Comparison of ENCODE assay signal across 10 cellular contexts in genomic region chr9:128061305-128061704, GRCh38. TPM values are rescaled to one million over a fixed set of nuclear protein-coding genes. Genes with fewer than 3 reads are reported as not detected.
DNase-seq lines count a peak whose midpoint lies in the region; ATAC-seq, FAIRE-seq and TF ChIP-seq lines count a peak whose summit lies in the region.
"Had no signal": no experiment of that assay in that cellular context is flagged by ENCODE, and none has a peak within 500 bp of the region (broad histone marks: within the 10 kb centered on the region; RNA-seq: fewer than 3 reads in every experiment).

No MANE protein-coding gene starts in this region.

- peaks cover 35% of the 10 kb centered on the region for H3K36me3 Mint-ChIP-seq in activated naive CD4-positive, alpha-beta T cell treated with anti-CD3 and anti-CD28 coated beads, Interleukin-2, amount 10 ng/mL, durations not matched to agents 7 days and 5 days
- H3K36me3 Mint-ChIP-seq in activated T-cell treated with anti-CD3 and anti-CD28 coated beads, Interleukin-2, amount 50 U/mL, for 72 hours (ENCODE audit: insufficient read depth in 2 of 2), result peaks cover 1 to 4% of the 10 kb centered on the region in 2 donors

- H3K9ac ChIP-seq in mucosa of rectum (ENCODE audit: low read depth in 1 of 2, low read length in 2 of 2), result peak overlapping the region; percentile 9 to 39

- no peaks in the 10 kb centered on the region for H3K9me3 ChIP-seq in mucosa of rectum (ENCODE audit: control insufficient read depth in 2 of 2, low read length in 2 of 2)
- no peaks in the 10 kb centered on the region for H3K9me3 ChIP-seq in upper lobe of right lung

- intact Hi-C loops in upper lobe of right lung (cut with DNase I), result no loop called here

- H3K27ac ChIP-seq in mucosa of rectum (ENCODE audit: low read depth in 2 of 2, low read length in 2 of 2), result peak overlapping the region; percentile 72 to 79
- peak overlapping the region; percentile 9 for H3K27ac ChIP-seq in upper lobe of right lung

- H3K9me3 Mint-ChIP-seq in activated naive CD4-positive, alpha-beta T cell treated with anti-CD3 and anti-CD28 coated beads, Interleukin-2, amount 10 ng/mL, durations not matched to agents 7 days and 5 days, result no peaks in the 10 kb centered on the region
- H3K9me3 Mint-ChIP-seq in activated T-cell treated with anti-CD3 and anti-CD28 coated beads, Interleukin-2, amount 50 U/mL, for 72 hours, result no peaks in the 10 kb centered on the region

- no peak for TF ChIP-seq POLR2A in GM12891 (IDR thresholded peaks at IDR 0.05; ENCODE audit: low read depth, low read length)

- peaks cover 9% of the 10 kb centered on the region for H3K27me3 Mint-ChIP-seq in activated naive CD4-positive, alpha-beta T cell treated with anti-CD3 and anti-CD28 coated beads, Interleukin-2, amount 10 ng/mL, durations not matched to agents 7 days and 5 days
- no peaks in the 10 kb centered on the region for H3K27me3 Mint-ChIP-seq in activated T-cell treated with anti-CD3 and anti-CD28 coated beads, Interleukin-2, amount 50 U/mL, for 72 hours (ENCODE audit: low read depth)

- DNase-seq in activated naive CD4-positive, alpha-beta T cell treated with anti-CD3 and anti-CD28 coated beads, Interleukin-2, amount 10 ng/mL, durations not matched to agents 7 days and 5 days, result peak; percentile 28
- no peak for DNase-seq in activated naive CD4-positive, alpha-beta T cell treated with Interleukin-2 at 50 U/mL for 16 hours
- no peak for DNase-seq in activated T-cell treated with anti-CD3 and anti-CD28 coated beads, Interleukin-2, amount 50 U/mL, for 72 hours
- DNase-seq in upper lobe of right lung (no peak), NCI-H524 (lab: John Stamatoyannopoulos, UW) (no peak), NCI-H1048 (lab: John Stamatoyannopoulos, UW) (no peak), GM12891 (ENCODE audit: insufficient read length, low spot score) (no peak)
- DNase-seq: effector CD8-positive, alpha-beta T cell had no signal

- peaks cover 54% of the 10 kb centered on the region for H3K4me1 Mint-ChIP-seq in activated naive CD4-positive, alpha-beta T cell treated with anti-CD3 and anti-CD28 coated beads, Interleukin-2, amount 10 ng/mL, durations not matched to agents 7 days and 5 days
- H3K4me1 Mint-ChIP-seq in activated T-cell treated with anti-CD3 and anti-CD28 coated beads, Interleukin-2, amount 50 U/mL, for 72 hours (ENCODE audit: low read depth), result peaks cover 25% of the 10 kb centered on the region

- H3K36me3 ChIP-seq in mucosa of rectum (ENCODE audit: control insufficient read depth in 2 of 2, insufficient read depth in 2 of 2, low read length in 2 of 2), result peaks cover 8 to 11% of the 10 kb centered on the region in 2 donors
- H3K36me3 ChIP-seq in upper lobe of right lung, result no peaks in the 10 kb centered on the region

- ATAC-seq in activated T-cell treated with anti-CD3 and anti-CD28 coated beads, Interleukin-2, amount 50 U/mL, for 72 hours (replicated peaks in 1 of 2), result peak; percentile 33 to 54
- ATAC-seq in upper lobe of right lung, result no peak

- peak overlapping the region; percentile 13 to 32 for H3K4me3 ChIP-seq in mucosa of rectum (ENCODE audit: low read length in 2 of 2)
- no peak overlapping the region for H3K4me3 ChIP-seq in upper lobe of right lung

- H3K27me3 ChIP-seq in mucosa of rectum (ENCODE audit: control insufficient read depth in 2 of 2, insufficient read depth in 2 of 2, low read length in 2 of 2), result no peaks in the 10 kb centered on the region
- H3K27me3 ChIP-seq in upper lobe of right lung, result no peaks in the 10 kb centered on the region

- peak overlapping the region; percentile 44 for H3K4me3 Mint-ChIP-seq in activated naive CD4-positive, alpha-beta T cell treated with anti-CD3 and anti-CD28 coated beads, Interleukin-2, amount 10 ng/mL, durations not matched to agents 7 days and 5 days
- H3K4me3 Mint-ChIP-seq in activated T-cell treated with anti-CD3 and anti-CD28 coated beads, Interleukin-2, amount 50 U/mL, for 72 hours, result peak overlapping the region; percentile 70 to 73

- FAIRE-seq in GM12891 (lab: Jason Lieb, UNC), result no peak
- FAIRE-seq: G401.6 had no signal

- peaks cover 24 to 39% of the 10 kb centered on the region in 2 donors for H3K4me1 ChIP-seq in mucosa of rectum (ENCODE audit: control insufficient read depth in 2 of 2, insufficient read depth in 2 of 2, low read length in 2 of 2)
- peaks cover 59% of the 10 kb centered on the region for H3K4me1 ChIP-seq in upper lobe of right lung

- no peak for TF ChIP-seq CTCF in upper lobe of right lung (IDR thresholded peaks at IDR 0.05)

- H3K27ac Mint-ChIP-seq in activated naive CD4-positive, alpha-beta T cell treated with anti-CD3 and anti-CD28 coated beads, Interleukin-2, amount 10 ng/mL, durations not matched to agents 7 days and 5 days, result peak overlapping the region; percentile 80
- peak overlapping the region; percentile 27 for H3K27ac Mint-ChIP-seq in activated T-cell treated with anti-CD3 and anti-CD28 coated beads, Interleukin-2, amount 50 U/mL, for 72 hours

- CTCF ChIA-PET in activated naive CD4-positive, alpha-beta T cell treated with anti-CD3 and anti-CD28 coated beads, Interleukin-2, amount 10 ng/mL, durations not matched to agents 7 days and 5 days (lab: Charles Lee), result interaction anchor here (0.9 to 2.0 kb wide), 3 partner anchors 20 to 119 kb away, joined by 3 to 5 read pairs (median 3); no protein-coding TSS in a partner anchor

TF ChIP-seq in GM12891, 5 proteins besides CTCF, POLR2A, EP300 and RAD21:
- TF ChIP-seq POU2F2 (IDR thresholded peaks at IDR 0.05; ENCODE audit: low read depth, low read length) (no peak), PAX5 (IDR thresholded peaks at IDR 0.05; ENCODE audit: insufficient read depth, low read length, severe bottlenecking) (no peak), POLR2AphosphoS5 (IDR thresholded peaks at IDR 0.05; ENCODE audit: low read depth, low read length) (no peak)

RNA-seq across cellular contexts. Expression of gene NAIF1, which starts 5.8 kb away (rescaled TPM):
- total RNA-seq in activated T-cell treated with anti-CD3 and anti-CD28 coated beads, Interleukin-2, amount 50 U/mL, for 72 hours, result 10 to 100 TPM; 11.9 to 17.9 TPM
- total RNA-seq in upper lobe of right lung, result 11.8 TPM
- 7.0 TPM for polyA plus RNA-seq in GM12891 (2012; ENCODE audit: low read depth, missing spikeins)

RNA-seq across cellular contexts. Expression of gene SLC25A25, which starts 6.7 kb away (rescaled TPM):
- total RNA-seq in activated T-cell treated with anti-CD3 and anti-CD28 coated beads, Interleukin-2, amount 50 U/mL, for 72 hours, result 10 to 100 TPM in 1 of 2 donors, 1 to 10 TPM in 1; 9.7 to 11.2 TPM
- total RNA-seq in upper lobe of right lung, result 34.7 TPM
- 5.1 TPM for polyA plus RNA-seq in GM12891 (2012; ENCODE audit: low read depth, missing spikeins)
